In the genomic region with DNA sequence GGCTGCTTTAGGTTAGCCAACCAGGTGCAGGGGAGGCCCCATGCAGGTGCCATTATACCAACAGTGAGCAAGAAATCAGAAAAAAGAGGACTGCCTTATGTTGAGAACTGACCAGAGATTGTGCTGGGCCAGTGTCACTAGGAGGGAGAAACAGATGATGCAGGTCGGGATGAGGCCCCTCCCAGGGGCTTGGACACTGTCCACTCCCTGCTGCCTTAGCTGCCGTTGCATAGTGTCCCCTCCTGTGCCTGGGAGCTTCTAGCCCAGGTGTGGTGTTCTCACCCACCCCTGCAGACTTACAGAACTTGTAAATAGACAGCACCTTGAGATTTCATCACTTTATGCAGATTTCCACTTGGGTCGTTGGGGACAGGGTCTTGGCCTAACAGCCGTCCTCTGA, we compare ENCODE assay signal across 26 cellular contexts.
"Had no signal": no experiment of that assay in that cellular context is flagged by ENCODE, and none has a peak within 500 bp of the region (broad histone marks: within the 10 kb centered on the region; RNA-seq: fewer than 3 reads in every experiment).

No MANE protein-coding gene starts in this region.

- ATAC-seq: effector memory CD8-positive, alpha-beta T cell; gastrocnemius medialis; left colon; natural killer cell; stimulated activated naive CD8-positive, alpha-beta T cell treated with anti-CD3 and anti-CD28 coated beads, Interleukin-15, Interleukin-2, amounts not matched to agents 100 U/mL and 50 U/mL, for 24 hours had no signal

- H2AFZ ChIP-seq: neural progenitor cell had no signal

- DNase-seq: activated B cell treated with CpG ODN at 0.5 μM for 24 hours; activated CD4-positive, alpha-beta T cell treated with anti-CD3 and anti-CD28 coated beads, Interleukin-2, amount 50 U/mL, for 4 hours; activated CD8-positive, alpha-beta memory T cell treated with anti-CD3 and anti-CD28 coated beads, Interleukin-2, amount 50 U/mL, for 4 hours; activated T-cell treated with anti-CD3 and anti-CD28 coated beads, Interleukin-2, amount 50 U/mL, for 1 hour; anterior cingulate cortex; cerebellar nuclear complex; effector memory CD8-positive, alpha-beta T cell; erythroblast; gastrocnemius medialis; head of caudate nucleus; hippocampal formation; immature natural killer cell; kidney; left colon; midbrain; natural killer cell; occipital lobe; stimulated activated CD4-positive, alpha-beta T cell treated with anti-CD3 and anti-CD28 coated beads, Interleukin-15, amount 100 ng/mL, for 24 hours; stimulated activated CD4-positive, alpha-beta T cell treated with anti-CD3 and anti-CD28 coated beads, Interleukin-2, amount 100 ng/mL, for 24 hours; stimulated activated naive CD8-positive, alpha-beta T cell treated with anti-CD3 and anti-CD28 coated beads, Interleukin-15, Interleukin-2, amounts not matched to agents 100 U/mL and 50 U/mL, for 24 hours; testis; transverse colon had no signal

- H3K4me2 ChIP-seq: neural progenitor cell had no signal

- FAIRE-seq: bronchial epithelial cell, kidney had no signal

- H3K9ac ChIP-seq: neural progenitor cell had no signal

- H3K4me1 ChIP-seq: neural progenitor cell, testis, transverse colon had no signal

- H3K27ac ChIP-seq: coronary artery, gastrocnemius medialis, neural progenitor cell, right atrium auricular region, testis, transverse colon had no signal

- H3K36me3 ChIP-seq: neural progenitor cell had no signal

- H3K4me3 ChIP-seq: coronary artery, gastrocnemius medialis, neural progenitor cell, right atrium auricular region, testis, transverse colon had no signal

- H3K27me3 ChIP-seq: gastrocnemius medialis, neural progenitor cell, right atrium auricular region, testis, transverse colon had no signal

- H3K9me3 ChIP-seq: gastrocnemius medialis, right atrium auricular region, testis, transverse colon had no signal
